Comparison of ENCODE assay signal across 23 cellular contexts in genomic region chr5:51373880-51374523, GRCh38. TPM values are rescaled to one million over a fixed set of nuclear protein-coding genes. Genes with fewer than 3 reads are reported as not detected.
DNase-seq lines count a peak whose midpoint lies in the region; ATAC-seq, FAIRE-seq and TF ChIP-seq lines count a peak whose summit lies in the region.
"Had no signal": no experiment of that assay in that cellular context is flagged by ENCODE, and none has a peak within 500 bp of the region (broad histone marks: within the 10 kb centered on the region; RNA-seq: fewer than 3 reads in every experiment).

No MANE protein-coding gene starts in this region.

- CTCF ChIA-PET in H1 (lab: Charles Lee; ENCODE audit: partially characterized antibody): interaction anchor here (0.8 to 1.2 kb wide), 2 partner anchors 8 to 404 kb away, joined by 4 read pairs; no protein-coding TSS in a partner anchor
- CTCF ChIA-PET in CD8-positive, alpha-beta T cell (lab: Charles Lee): no interaction called here

- DNase-seq in NCI-H345 (lab: John Stamatoyannopoulos, UW): peak; percentile 69
- DNase-seq in NCI-H345 treated with DMSO at 0.1 percent for 48 hours (lab: John Stamatoyannopoulos, UW; ENCODE audit: unreplicated experiment): no peak
- peak; percentile 55 for DNase-seq in NCI-H2171 treated with DMSO at 0.1 percent for 48 hours (lab: John Stamatoyannopoulos, UW)
- no peak for DNase-seq in H1 (ENCODE audit: low read depth in 1 of 2, low spot score in 2 of 2)
- DNase-seq in stomach: no peak
- DNase-seq in CD8-positive, alpha-beta T cell: no peak
- no peak for DNase-seq in globus pallidus (ENCODE audit: low spot score)
- no peak for DNase-seq in GM23248
- DNase-seq: amygdala; CD4-positive, CD25-positive, alpha-beta regulatory T cell; EL; endodermal cell; Karpas-422; left ventricle myocardium inferior; NCI-H524 treated with DMSO at 0.1 percent for 48 hours; T-helper 1 cell; WERI-Rb-1 had no signal

- no peaks in the 10 kb centered on the region for H3K79me2 ChIP-seq in H1 (ENCODE audit: control insufficient read depth in 1 of 2, insufficient read depth in 2 of 2, low read length in 2 of 2)
- no peaks in the 10 kb centered on the region for H3K79me2 ChIP-seq in GM23248 (ENCODE audit: insufficient read depth)

- WGBS in H1 (ENCODE audit: extremely low coverage in 1 of 2, insufficient coverage in 1 of 2, insufficient read length in 1 of 2, insufficient replicate concordance in 2 of 2, low coverage in 1 of 2, low lambda C conversion rate in 2 of 2, missing lambda C conversion rate in 1 of 2), 2 experiments: 62% methylated on average over 3 of the region's 3 CpGs; no CpG with 5 or more reads in 1 of the 2 experiments
- 7 to 17% (median 12%) methylated on average over 3 of the region's 3 CpGs for WGBS in stomach, 5 donors
- WGBS in GM23248 (ENCODE audit: low coverage in 1 of 2, low lambda C conversion rate in 2 of 2, missing lambda C conversion rate in 2 of 2), 2 experiments: 6 to 8% methylated on average over 3 of the region's 3 CpGs

- H2AK5ac ChIP-seq in H1 (ENCODE audit: low read depth, low read length): no peak overlapping the region

- no peak overlapping the region for H3K23ac ChIP-seq in H1 (ENCODE audit: insufficient read length)

- peaks cover 4 to 16% (median 11%) of the 10 kb centered on the region in 4 experiments; a peak in 6 of 7 replicates for H3K4me1 ChIP-seq in H1 (replicated peaks in 1 of 4; ENCODE audit: control insufficient read depth in 3 of 4, insufficient read depth in 4 of 4, low read length in 3 of 4)
- peaks cover 0 to 45% (median 24%) of the 10 kb centered on the region in 4 donors for H3K4me1 ChIP-seq in stomach
- no peaks in the 10 kb centered on the region for H3K4me1 ChIP-seq in CD8-positive, alpha-beta T cell (ENCODE audit: insufficient read depth, low read length)
- no peaks in the 10 kb centered on the region for H3K4me1 ChIP-seq in GM23248 (ENCODE audit: insufficient read depth)
- H3K4me1 ChIP-seq: A549 had no signal

- H3K4me1 Mint-ChIP-seq in CD8-positive, alpha-beta T cell (ENCODE audit: low read depth): peaks cover 8% of the 10 kb centered on the region
- H3K4me1 Mint-ChIP-seq: activated T-helper 17 cell treated with anti-CD3 and anti-CD28 coated beads, Interleukin-2, amount 50 U/mL, for 72 hours had no signal

- H3K36me3 Mint-ChIP-seq in CD8-positive, alpha-beta T cell: no peaks in the 10 kb centered on the region
- H3K36me3 Mint-ChIP-seq: CD4-positive, CD25-positive, alpha-beta regulatory T cell; stimulated activated memory B cell treated with anti-CD40 and anti-IgM and Interleukin-4, amounts not matched to agents 10 μg/mL and 1 μg/mL and 100 μg/mL, for 72 hours had no signal

- no peak overlapping the region for H3K27ac Mint-ChIP-seq in CD8-positive, alpha-beta T cell
- H3K27ac Mint-ChIP-seq: activated T-helper 17 cell treated with anti-CD3 and anti-CD28 coated beads, Interleukin-2, amount 50 U/mL, for 72 hours; CD4-positive, CD25-positive, alpha-beta regulatory T cell; endodermal cell; stimulated activated memory B cell treated with anti-CD40 and anti-IgM and Interleukin-4, amounts not matched to agents 10 μg/mL and 1 μg/mL and 100 μg/mL, for 72 hours had no signal

- in situ Hi-C loops in GM23248 (cut with MboI): no loop called here

- no peak overlapping the region for H2BK15ac ChIP-seq in H1 (ENCODE audit: low read length)

- peak; percentile 25 to 48; a peak in 3 of 4 replicates for TF ChIP-seq RAD21 in H1 (IDR thresholded peaks at IDR 0.05 in 1 of 2, conservative IDR thresholded peaks at IDR 0.05 in 1 of 2; ENCODE audit: low read depth in 2 of 2, low read length in 2 of 2)

- H3K9ac ChIP-seq in H1 (replicated peaks in 1 of 4; ENCODE audit: extremely low read depth in 1 of 4, low read depth in 3 of 4, low read length in 3 of 4): no peak overlapping the region
- no peak overlapping the region for H3K9ac ChIP-seq in GM23248

- H3K27me3 ChIP-seq in H1 (replicated peaks in 1 of 4; ENCODE audit: control insufficient read depth in 3 of 4, extremely low read depth in 1 of 4, insufficient read depth in 3 of 4, low read length in 3 of 4) (peaks cover 21 to 44% (median 40%) of the 10 kb centered on the region in 4 experiments), stomach (peaks cover 0 to 22% (median 5%) of the 10 kb centered on the region in 3 donors), GM23248 (replicated peaks; ENCODE audit: insufficient read depth) (peaks cover 28% of the 10 kb centered on the region)
- H3K27me3 ChIP-seq in CD8-positive, alpha-beta T cell (ENCODE audit: insufficient read depth, low read length): peaks cover 8% of the 10 kb centered on the region

- TF ChIP-seq EP300 in H1 (IDR thresholded peaks at IDR 0.05; ENCODE audit: borderline replicate concordance in 1 of 2, low read depth in 2 of 2, low read length in 2 of 2) (no peak), stomach (IDR thresholded peaks at IDR 0.05) (no peak)

- H2AFZ ChIP-seq in H1 (ENCODE audit: low read length) (no peak overlapping the region), GM23248 (no peak overlapping the region)

- no peak overlapping the region for H3K4me3 Mint-ChIP-seq in CD8-positive, alpha-beta T cell
- H3K4me3 Mint-ChIP-seq: activated T-helper 17 cell treated with anti-CD3 and anti-CD28 coated beads, Interleukin-2, amount 50 U/mL, for 72 hours; CD4-positive, CD25-positive, alpha-beta regulatory T cell; endodermal cell; stimulated activated memory B cell treated with anti-CD40 and anti-IgM and Interleukin-4, amounts not matched to agents 10 μg/mL and 1 μg/mL and 100 μg/mL, for 72 hours had no signal

- H3K14ac ChIP-seq in H1 (ENCODE audit: insufficient read length): no peak overlapping the region

- H3K18ac ChIP-seq in H1 (ENCODE audit: extremely low read depth, low read length): no peak overlapping the region

- peaks cover 38% of the 10 kb centered on the region for H3K27me3 Mint-ChIP-seq in CD8-positive, alpha-beta T cell (ENCODE audit: low read depth)

- no peaks in the 10 kb centered on the region for H3K9me3 Mint-ChIP-seq in CD8-positive, alpha-beta T cell
- H3K9me3 Mint-ChIP-seq: activated T-helper 17 cell treated with anti-CD3 and anti-CD28 coated beads, Interleukin-2, amount 50 U/mL, for 72 hours; endodermal cell had no signal

- H3K4me2 ChIP-seq in H1 (ENCODE audit: insufficient read depth in 1 of 2, low read depth in 2 of 2, low read length in 2 of 2) (no peak overlapping the region), GM23248 (ENCODE audit: unreplicated experiment) (no peak overlapping the region)
- H3K4me2 ChIP-seq: A549 had no signal

- ATAC-seq in CD8-positive, alpha-beta T cell: no peak
- ATAC-seq: A549; activated T-helper 17 cell treated with anti-CD3 and anti-CD28 coated beads, Interleukin-2, amount 50 U/mL, for 72 hours; stimulated activated memory B cell treated with anti-CD40 and anti-IgM and Interleukin-4, amounts not matched to agents 10 μg/mL and 1 μg/mL and 100 μg/mL, for 72 hours had no signal

- H3K9me2 ChIP-seq in GM23248 (ENCODE audit: insufficient read depth): no peaks in the 10 kb centered on the region

- H3K4ac ChIP-seq in H1 (replicated peaks; ENCODE audit: insufficient read length, low read depth, low read length): no peak overlapping the region

- intact Hi-C loops in stomach (cut with DNase I; ENCODE audit: low total_unique reads): no loop called here
- intact Hi-C loops in CD8-positive, alpha-beta T cell (cut with DNase I, micrococcal nuclease): no loop called here

- no peak overlapping the region for H4K8ac ChIP-seq in H1 (ENCODE audit: extremely low read depth, insufficient read depth, low read length)

- H3F3A ChIP-seq in GM23248 (ENCODE audit: insufficient read depth): no peaks in the 10 kb centered on the region

- H3K23me2 ChIP-seq in H1 (ENCODE audit: low read depth, low read length): peaks cover 9% of the 10 kb centered on the region

- H3K79me1 ChIP-seq in H1 (ENCODE audit: low read depth, low read length): no peaks in the 10 kb centered on the region

- FAIRE-seq in H1 (lab: Jason Lieb, UNC): peak; percentile 66
- FAIRE-seq: A549 had no signal

- no peak overlapping the region for H2BK5ac ChIP-seq in H1 (ENCODE audit: low read depth, low read length)

- TF ChIP-seq CTCF in H1 (IDR thresholded peaks at IDR 0.05; ENCODE audit: control extremely low read depth in 1 of 3, insufficient read depth in 1 of 3, low read depth in 1 of 3, low read length in 3 of 3) (peak in 1 of 3 experiments; percentile 19; a peak in 1 of 4 replicates), stomach (IDR thresholded peaks at IDR 0.05) (no peak)
- TF ChIP-seq CTCF in CD8-positive, alpha-beta T cell (IDR thresholded peaks at IDR 0.05): no peak

- no peak for TF ChIP-seq POLR2A in H1 (IDR thresholded peaks at IDR 0.05; ENCODE audit: control extremely low read depth in 1 of 2, low read depth in 2 of 2, low read length in 2 of 2)
- TF ChIP-seq POLR2A in stomach (IDR thresholded peaks at IDR 0.05): no peak

- no peak overlapping the region for H3K56ac ChIP-seq in H1 (replicated peaks; ENCODE audit: insufficient read length, low read depth, low read length)

- H3K4me3 ChIP-seq in H1 (ENCODE audit: extremely low read depth in 1 of 4, insufficient read depth in 2 of 4, low read depth in 3 of 4, low read length in 4 of 4) (no peak overlapping the region), stomach (no peak overlapping the region), GM23248 (no peak overlapping the region)
- H3K4me3 ChIP-seq in CD8-positive, alpha-beta T cell (ENCODE audit: low read depth, low read length): no peak overlapping the region
- H3K4me3 ChIP-seq: A549, left ventricle myocardium inferior had no signal

- H3K9me3 ChIP-seq in H1 (ENCODE audit: insufficient read depth in 2 of 2, low read depth in 1 of 2, low read length in 1 of 2) (no peaks in the 10 kb centered on the region), stomach (no peaks in the 10 kb centered on the region), GM23248 (ENCODE audit: low read depth) (no peaks in the 10 kb centered on the region)
- H3K9me3 ChIP-seq in CD8-positive, alpha-beta T cell (ENCODE audit: low read length): no peaks in the 10 kb centered on the region
- H3K9me3 ChIP-seq: A549, left ventricle myocardium inferior had no signal

- H2BK20ac ChIP-seq in H1 (ENCODE audit: low read length): no peak overlapping the region

- no peak overlapping the region for H2BK12ac ChIP-seq in H1 (ENCODE audit: low read depth, low read length)

- no peak overlapping the region for H4K5ac ChIP-seq in H1 (ENCODE audit: insufficient read length, low read depth, low read length)

- peaks cover 0 to 2% of the 10 kb centered on the region in 2 experiments for H4K20me1 ChIP-seq in H1 (replicated peaks in 1 of 2; ENCODE audit: control insufficient read depth in 1 of 2, insufficient read depth in 2 of 2, low read length in 2 of 2)
- no peaks in the 10 kb centered on the region for H4K20me1 ChIP-seq in GM23248 (ENCODE audit: insufficient read depth)

- H3K27ac ChIP-seq in H1 (ENCODE audit: low read depth, low read length): no peak overlapping the region
- peak overlapping the region in 3 of 5 donors; percentile 3 to 60 (median 28) for H3K27ac ChIP-seq in stomach
- H3K27ac ChIP-seq in CD8-positive, alpha-beta T cell (ENCODE audit: low read depth, low read length): no peak overlapping the region
- H3K27ac ChIP-seq in GM23248: no peak overlapping the region
- H3K27ac ChIP-seq: A549, left ventricle myocardium inferior, WERI-Rb-1 had no signal

- POLR2A ChIA-PET in H1 (lab: Charles Lee; ENCODE audit: partially characterized antibody): no interaction called here
- POLR2A ChIA-PET in CD8-positive, alpha-beta T cell (lab: Charles Lee): no interaction called here

- H4K91ac ChIP-seq in H1 (replicated peaks; ENCODE audit: insufficient read length, low read length): no peak overlapping the region

- H3K36me3 ChIP-seq in H1 (ENCODE audit: control insufficient read depth in 2 of 4, insufficient read depth in 4 of 4, low read length in 3 of 4) (no peaks in the 10 kb centered on the region), stomach (no peaks in the 10 kb centered on the region), GM23248 (ENCODE audit: low read depth) (no peaks in the 10 kb centered on the region)
- H3K36me3 ChIP-seq in CD8-positive, alpha-beta T cell (ENCODE audit: insufficient read depth, low read length): no peaks in the 10 kb centered on the region
- H3K36me3 ChIP-seq: left ventricle myocardium inferior, WERI-Rb-1 had no signal

- H2BK120ac ChIP-seq in H1 (replicated peaks; ENCODE audit: low read depth, low read length): no peak overlapping the region

RNA-seq across cellular contexts. Expression of gene ISL1, which starts 9.2 kb away (rescaled TPM):
- total RNA-seq in H1 (2021; fragmentation: NEBNext Ultra II Directional; extraction: Animal tissue kit (Norgen Biotek cat#: 25700)): 0.19 TPM in 1 of 2 replicates, not detected in the other
- 0.05 and 0.14 TPM in 2 replicates for polyA plus RNA-seq in H1 (2011; rRNA removed)
- 0.05 TPM for polyA plus RNA-seq in H1 (2011; cell fraction: cytosol; rRNA removed)
- 0.11 TPM for polyA plus RNA-seq in H1 (2011; cell fraction: nucleus; rRNA removed)
- 0.13 to 0.24 TPM in 2 of 4 replicates, not detected in the others for polyA plus RNA-seq in H1 (2012, experiment 1 of 2)
- 0.14 TPM for polyA plus RNA-seq in H1 (2012, experiment 2 of 2)
- polyA plus RNA-seq in H1 (2013, experiment 1 of 2): 0.20 TPM
- polyA plus RNA-seq in H1 (2013, experiment 2 of 2): 0.18 TPM
- polyA minus RNA-seq in H1 (2011; rRNA and poly(A)+ RNA removed): 0.09 and 0.44 TPM in 2 replicates
- polyA minus RNA-seq in H1 (2011; cell fraction: cytosol; rRNA and poly(A)+ RNA removed): not detected
- not detected for polyA minus RNA-seq in H1 (2011; cell fraction: nucleus; rRNA and poly(A)+ RNA removed)
- total RNA-seq in stomach: 10 to 100 TPM in 2 of 5 donors, 1 to 10 TPM in 2, not detected in 1; 1.8 to 20.7 (median 11.4) TPM
- polyA plus RNA-seq in stomach: 1 to 10 TPM; 6.9 to 7.9 (median 7.9) TPM
- total RNA-seq in CD8-positive, alpha-beta T cell: not detected
- not detected in 2 replicates for total RNA-seq in GM23248 (2014; rRNA removed; shearing (Covaris generic))
- polyA plus RNA-seq in GM23248 (2016; fragmentation: Nextera tagmentation; extraction: Ambion mirVana): not detected in 2 replicates
- total RNA-seq: activated T-helper 17 cell treated with anti-CD3 and anti-CD28 coated beads, Interleukin-2, amount 50 U/mL, for 72 hours; CD4-positive, CD25-positive, alpha-beta regulatory T cell; cerebellum; left ventricle myocardium inferior; posterior vena cava; RPMI7951 had no signal
- polyA plus RNA-seq: A549; CD4-positive, CD25-positive, alpha-beta regulatory T cell had no signal

Comparison
In these comparisons a context has a peak if more than half of its experiments do, and no peak if none do; other contexts are left out.
1. DNase-seq: peak in NCI-H345 (single experiment) and NCI-H2171 treated with DMSO at 0.1 percent for 48 hours (single experiment); none in NCI-H345 treated with DMSO at 0.1 percent for 48 hours (single experiment), H1 (0 of 2), stomach (single experiment), CD8-positive, alpha-beta T cell (0 of 7), globus pallidus (single experiment) and GM23248 (single experiment).
2. H3K27ac ChIP-seq: peak in stomach (3 of 5); none in H1 (single experiment), CD8-positive, alpha-beta T cell (single experiment) and GM23248 (single experiment).